In the genomic region with DNA sequence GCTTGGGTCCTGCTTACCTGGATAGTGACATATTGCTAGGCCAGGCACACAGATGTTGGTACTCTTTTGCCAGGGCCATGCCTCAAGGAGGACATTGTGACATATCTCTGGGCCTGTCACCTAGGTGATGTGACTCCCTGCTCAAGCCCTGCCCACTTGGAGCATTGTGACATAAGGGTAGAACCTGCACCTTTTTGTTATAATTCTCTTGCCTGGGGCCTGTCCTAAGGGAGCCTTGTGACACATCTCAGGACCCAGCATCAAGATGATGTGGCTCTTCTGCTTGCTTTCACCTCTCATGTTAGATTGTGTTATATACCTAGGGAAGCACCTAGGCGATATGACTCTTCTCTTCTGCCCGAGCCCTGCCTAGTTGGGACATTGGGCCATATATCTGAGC, we compare ENCODE assay signal across 35 cellular contexts. TPM values are rescaled to one million over a fixed set of nuclear protein-coding genes. Genes with fewer than 3 reads are reported as not detected.
"Had no signal": no experiment of that assay in that cellular context is flagged by ENCODE, and none has a peak within 500 bp of the region (broad histone marks: within the 10 kb centered on the region; RNA-seq: fewer than 3 reads in every experiment).

No MANE protein-coding gene starts in this region.

- H3K9me3 ChIP-seq: MG63 had no signal

- DNase-seq: Karpas-422, Kasumi-1, KG1, MG63, MM.1S, MV-4-11, NCI-H1048, NCI-H1092, NCI-H1092 treated with DMSO at 0.1 percent for 48 hours, NCI-H1105, NCI-H1105 treated with DMSO at 0.1 percent for 48 hours, NCI-H1417, NCI-H1417 treated with DMSO at 0.1 percent for 48 hours, NCI-H1436, NCI-H1436 treated with DMSO at 0.1 percent for 48 hours, NCI-H146, NCI-H1694, NCI-H1694 treated with DMSO at 0.1 percent for 48 hours, NCI-H187, NCI-H187 treated with DMSO at 0.1 percent for 48 hours, NCI-H1930, NCI-H2029, NCI-H2029 treated with DMSO at 0.1 percent for 48 hours, NCI-H2081, NCI-H2081 treated with DMSO at 0.1 percent for 48 hours, NCI-H2107, NCI-H2171, NCI-H2171 treated with DMSO at 0.1 percent for 48 hours, NCI-H2227 treated with DMSO at 0.1 percent for 48 hours, NCI-H226, NCI-H345, NCI-H446, NCI-H446 treated with DMSO at 0.1 percent for 48 hours had no signal

- H3K4me3 ChIP-seq: MG63 had no signal

- H3K9ac ChIP-seq: KMS-11 had no signal

- H3K27ac ChIP-seq: KMS-11 had no signal

- H3K36me3 ChIP-seq: MG63 had no signal

- H3K27me3 ChIP-seq: MG63 had no signal

- H3K4me2 ChIP-seq: KMS-11 had no signal

RNA-seq across cellular contexts. Expression of gene ZNF736, which starts 57.4 kb away (rescaled TPM):
- total RNA-seq: NCI-H460 had no signal
